Comparison of ENCODE assay signal across 15 cellular contexts in the genomic region with DNA sequence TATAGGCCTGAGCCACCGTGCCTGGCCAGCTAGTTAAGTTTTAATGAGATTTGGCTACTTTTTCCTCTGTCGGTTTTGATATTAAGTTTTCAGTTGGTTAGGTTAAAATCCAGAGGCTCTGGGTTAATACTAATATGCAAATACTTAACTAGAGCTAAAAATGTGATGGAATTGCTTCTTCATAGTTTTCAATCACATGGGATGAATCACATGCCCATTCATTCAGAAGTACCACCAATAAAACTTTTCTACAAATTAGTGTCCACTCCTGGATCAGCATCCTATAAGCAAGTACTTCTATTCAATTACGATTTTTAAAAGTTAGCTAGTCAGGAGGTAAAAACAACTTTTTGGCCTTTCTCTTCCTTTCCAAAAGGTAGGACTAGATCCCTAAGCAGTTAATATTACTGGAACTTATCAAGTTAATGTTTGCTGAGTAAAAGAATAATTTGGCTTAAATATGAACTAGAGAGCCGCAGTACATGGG. TPM values are rescaled to one million over a fixed set of nuclear protein-coding genes. Genes with fewer than 3 reads are reported as not detected.
DNase-seq lines count a peak whose midpoint lies in the region; ATAC-seq, FAIRE-seq and TF ChIP-seq lines count a peak whose summit lies in the region.
"Had no signal": no experiment of that assay in that cellular context is flagged by ENCODE, and none has a peak within 500 bp of the region (broad histone marks: within the 10 kb centered on the region; RNA-seq: fewer than 3 reads in every experiment).

No MANE protein-coding gene starts in this region.

- no peaks in the 10 kb centered on the region for H3K27me3 ChIP-seq in right lobe of liver
- no peaks in the 10 kb centered on the region for H3K27me3 ChIP-seq in small intestine (ENCODE audit: control insufficient read depth in 2 of 2, insufficient read depth in 2 of 2, low read length in 2 of 2)
- no peaks in the 10 kb centered on the region for H3K27me3 ChIP-seq in MM.1S (replicated peaks; ENCODE audit: insufficient read depth, low read length)

- no peak for FAIRE-seq in small intestine (lab: Jason Lieb, UNC)
- FAIRE-seq: frontal cortex, GM18507 had no signal

- peaks cover 6% of the 10 kb centered on the region for H3K36me3 Mint-ChIP-seq in chondrocyte (ENCODE audit: low read depth)

- no peaks in the 10 kb centered on the region for H3K9me2 ChIP-seq in MM.1S (replicated peaks; ENCODE audit: insufficient read depth, low read length)

- no peak for TF ChIP-seq POLR2A in right lobe of liver (IDR thresholded peaks at IDR 0.05)

- no peak overlapping the region for H3K4me2 ChIP-seq in MM.1S (ENCODE audit: low read depth, low read length)

- H3K4me1 ChIP-seq in right lobe of liver, result peaks cover 0 to 29% (median 4%) of the 10 kb centered on the region in 4 donors
- peaks cover 0 to 6% of the 10 kb centered on the region in 2 donors for H3K4me1 ChIP-seq in small intestine (ENCODE audit: control insufficient read depth in 2 of 2, insufficient read depth in 1 of 2, low read depth in 1 of 2, low read length in 1 of 2)
- H3K4me1 ChIP-seq in MM.1S (ENCODE audit: low read length), result no peaks in the 10 kb centered on the region

- 26% methylated on average over 4 of the region's 4 CpGs for WGBS in right lobe of liver (ENCODE audit: insufficient coverage, low coverage, low lambda C conversion rate, missing lambda C conversion rate)
- 25 to 62% (median 30%) methylated on average over 4 of the region's 4 CpGs for WGBS in small intestine, 3 donors

- peak overlapping the region; percentile 74 for H3K27ac Mint-ChIP-seq in chondrocyte (ENCODE audit: unreplicated experiment)
- H3K27ac Mint-ChIP-seq: activated CD8-positive, alpha-beta T cell treated with anti-CD3 and anti-CD28 coated beads, Interleukin-2, amount 10 ng/mL, durations not matched to agents 7 days and 5 days; T-helper 1 cell treated with Interleukin-12 subunit alpha and Interleukin-12 subunit beta and Interleukin-4 antibody, amounts not matched to agents 30 μg/mL and 1 μg/mL, for 36 hours had no signal

- H3K27me3 Mint-ChIP-seq in chondrocyte (ENCODE audit: low read depth), result no peaks in the 10 kb centered on the region
- H3K27me3 Mint-ChIP-seq: central memory CD8-positive, alpha-beta T cell had no signal

- no peak overlapping the region for H3K4me3 Mint-ChIP-seq in chondrocyte (ENCODE audit: unreplicated experiment)
- H3K4me3 Mint-ChIP-seq: activated CD8-positive, alpha-beta T cell treated with anti-CD3 and anti-CD28 coated beads, Interleukin-2, amount 10 ng/mL, durations not matched to agents 7 days and 5 days; central memory CD8-positive, alpha-beta T cell; T-helper 1 cell treated with Interleukin-12 subunit alpha and Interleukin-12 subunit beta and Interleukin-4 antibody, amounts not matched to agents 30 μg/mL and 1 μg/mL, for 36 hours had no signal

- H3K9me3 ChIP-seq in right lobe of liver (no peaks in the 10 kb centered on the region), small intestine (ENCODE audit: control insufficient read depth, low read depth) (no peaks in the 10 kb centered on the region), MM.1S (replicated peaks; ENCODE audit: insufficient read depth, low read length) (no peaks in the 10 kb centered on the region)

- peaks cover 0 to 28% (median 12%) of the 10 kb centered on the region in 4 donors for H3K36me3 ChIP-seq in right lobe of liver
- H3K36me3 ChIP-seq in small intestine (ENCODE audit: control insufficient read depth in 2 of 2, insufficient read depth in 2 of 2, low read length in 2 of 2), result peaks cover 4 to 5% of the 10 kb centered on the region in 2 donors
- no peaks in the 10 kb centered on the region for H3K36me3 ChIP-seq in MM.1S (replicated peaks; ENCODE audit: insufficient read depth, low read length)

- peaks cover 7% of the 10 kb centered on the region for H3F3A ChIP-seq in MM.1S (ENCODE audit: insufficient read depth, low read length)

- H3K27ac ChIP-seq in right lobe of liver (peak overlapping the region; percentile 80 to 97 (median 81)), small intestine (ENCODE audit: low read depth in 1 of 2, low read length in 1 of 2) (peak overlapping the region; percentile 79 to 83), MM.1S (ENCODE audit: low read length) (no peak overlapping the region)

- no peak for ATAC-seq in right lobe of liver
- ATAC-seq in omental fat pad (ENCODE audit: low FRiP score), result no peak
- no peak for ATAC-seq in GM18909 (IDR thresholded peaks at IDR 0.05; ENCODE audit: poor library complexity, unreplicated experiment)
- ATAC-seq: activated CD8-positive, alpha-beta T cell treated with anti-CD3 and anti-CD28 coated beads, Interleukin-2, amount 10 ng/mL, durations not matched to agents 7 days and 5 days had no signal

- no peaks in the 10 kb centered on the region for H3K79me2 ChIP-seq in MM.1S (ENCODE audit: low read length)

- peak; percentile 21 for DNase-seq in EH (ENCODE audit: low read depth)
- DNase-seq in chondrocyte (ENCODE audit: low spot score), result no peak
- DNase-seq in right lobe of liver, result no peak
- peak; percentile 66 for DNase-seq in small intestine
- DNase-seq in omental fat pad (ENCODE audit: low spot score), result no peak
- no peak for DNase-seq in medulla oblongata (ENCODE audit: extremely low spot score)
- no peak for DNase-seq in MM.1S
- DNase-seq: activated gamma-delta T cell treated with Interleukin-2 at 50 U/mL for 16 hours, NCI-H2171 treated with DMSO at 0.1 percent for 48 hours had no signal

- H3K4me3 ChIP-seq in right lobe of liver (peak overlapping the region in 2 of 3 donors; percentile 8 to 26), small intestine (ENCODE audit: low read depth in 1 of 2, low read length in 2 of 2) (peak overlapping the region in 1 of 2 donors; percentile 31), MM.1S (ENCODE audit: low read length) (no peak overlapping the region)

- no peak overlapping the region for H3K9ac ChIP-seq in MM.1S (ENCODE audit: low read length)

- H4K20me1 ChIP-seq in MM.1S (ENCODE audit: insufficient read depth, low read length), result no peaks in the 10 kb centered on the region

- H2AFZ ChIP-seq in MM.1S (ENCODE audit: low read length), result no peak overlapping the region

- no peaks in the 10 kb centered on the region for H3K9me3 Mint-ChIP-seq in chondrocyte (ENCODE audit: low read depth)
- H3K9me3 Mint-ChIP-seq: central memory CD8-positive, alpha-beta T cell; T-helper 1 cell treated with Interleukin-12 subunit alpha and Interleukin-12 subunit beta and Interleukin-4 antibody, amounts not matched to agents 30 μg/mL and 1 μg/mL, for 36 hours had no signal

- intact Hi-C loops in right lobe of liver (cut with DNase I), result no loop called here

- H3K4me1 Mint-ChIP-seq in chondrocyte (ENCODE audit: low read depth), result peaks cover 49% of the 10 kb centered on the region

- TF ChIP-seq CTCF in chondrocyte (IDR thresholded peaks at IDR 0.05) (no peak), right lobe of liver (IDR thresholded peaks at IDR 0.05) (no peak), omental fat pad (IDR thresholded peaks at IDR 0.05) (no peak), MM.1S (IDR thresholded peaks at IDR 0.05; ENCODE audit: low read length) (no peak)

RNA-seq across cellular contexts. Expression of a gene that starts 4.3 kb away (rescaled TPM):
- total RNA-seq in chondrocyte (11.6 to 15.0 TPM (median 13.4 TPM) in 3 replicates), right lobe of liver (10 to 100 TPM; 16.1 to 60.4 (median 45.0) TPM), omental fat pad (10 to 100 TPM; 10.1 to 21.9 (median 11.9) TPM)
- 1 to 10 TPM; 2.4 to 5.2 (median 3.8) TPM for polyA plus RNA-seq in small intestine

RNA-seq across cellular contexts. Expression of a gene that starts 50.9 kb away (rescaled TPM):
- 22.4 to 30.4 TPM (median 23.8 TPM) in 3 replicates for total RNA-seq in chondrocyte
- 10 to 100 TPM; 18.9 to 66.3 (median 36.8) TPM for total RNA-seq in right lobe of liver
- polyA plus RNA-seq in small intestine, result 10 to 100 TPM; 15.9 to 29.4 (median 18.6) TPM
- total RNA-seq in omental fat pad, result 10 to 100 TPM; 23.3 to 34.7 (median 29.8) TPM

Comparison
In these comparisons a context has a peak if more than half of its experiments do, and no peak if none do; other contexts are left out.
1. DNase-seq: peak in EH (single experiment) and small intestine (single experiment); none in chondrocyte (single experiment), right lobe of liver (0 of 3), omental fat pad (single experiment), medulla oblongata (single experiment) and MM.1S (single experiment).